ENCODE assay signal across 1 cellular context in genomic region chr13:114229486-114229885, GRCh38.
TF ChIP-seq lines count a peak whose summit lies in the region.

No MANE protein-coding gene starts in this region.

TF ChIP-seq in WTC11, 78 proteins besides CTCF, POLR2A, EP300 and RAD21 (continued from another document):
- TF ChIP-seq ZNF425 (CRISPR knock-in tag; conservative IDR thresholded peaks at IDR 0.05): no peak
- TF ChIP-seq ATF6 (CRISPR knock-in tag; IDR thresholded peaks at IDR 0.05): no peak
- no peak for TF ChIP-seq ESRRA (CRISPR knock-in tag; IDR thresholded peaks at IDR 0.05; ENCODE audit: borderline replicate concordance)
- no peak for TF ChIP-seq PRRX2 (CRISPR knock-in tag; IDR thresholded peaks at IDR 0.05)
- TF ChIP-seq AR (CRISPR knock-in tag; IDR thresholded peaks at IDR 0.05): no peak
